ENCODE assay signal across 12 cellular contexts in genomic region chr1:157968951-157969350, GRCh38. TPM values are rescaled to one million over a fixed set of nuclear protein-coding genes. Genes with fewer than 3 reads are reported as not detected.
DNase-seq lines count a peak whose midpoint lies in the region; ATAC-seq and TF ChIP-seq lines count a peak whose summit lies in the region.
"Had no signal": no experiment of that assay in that cellular context is flagged by ENCODE, and none has a peak within 500 bp of the region (broad histone marks: within the 10 kb centered on the region; RNA-seq: fewer than 3 reads in every experiment).

No MANE protein-coding gene starts in this region.

- H3K4me3 ChIP-seq in A673 (ENCODE audit: low read depth, low read length, poor library complexity, severe bottlenecking) (no peak overlapping the region), HEK293 (ENCODE audit: low read depth, low read length) (no peak overlapping the region), astrocyte of the cerebellum (ENCODE audit: low read depth, low read length) (no peak overlapping the region)

- intact Hi-C loops in A673 (cut with micrococcal nuclease; ENCODE audit: unreplicated experiment) = loop anchor here (1.0 to 10.0 kb wide), 7 partner anchors 13 to 1036 kb away; partner anchors contain the start of genes CD1B and IFI16

- no peaks in the 10 kb centered on the region for H3K9me3 Mint-ChIP-seq in activated naive CD4-positive, alpha-beta T cell treated with anti-CD3 and anti-CD28 coated beads, Interleukin-2, amount 50 U/mL, for 72 hours
- H3K9me3 Mint-ChIP-seq: effector memory CD8-positive, alpha-beta T cell had no signal

- H3K9me3 ChIP-seq in A673 (ENCODE audit: low read depth, low read length, poor library complexity, severe bottlenecking) = peaks cover 4% of the 10 kb centered on the region
- H3K9me3 ChIP-seq in HEK293 (ENCODE audit: control insufficient read depth, insufficient read depth, low read depth, low read length) = no peaks in the 10 kb centered on the region

- DNase-seq in A673 (ENCODE audit: low spot score) (peak; percentile 73), astrocyte of the cerebellum (ENCODE audit: low read depth) (peak; percentile 64), hepatic stellate cell (ENCODE audit: low spot score) (peak; percentile 58), NAMALWA (ENCODE audit: low spot score) (no peak)
- no peak for DNase-seq in activated naive CD4-positive, alpha-beta T cell treated with anti-CD3 and anti-CD28 coated beads, Interleukin-2, amount 50 U/mL, for 72 hours (ENCODE audit: low spot score in 2 of 2)
- DNase-seq: activated effector memory CD4-positive, alpha-beta T cell treated with Interleukin-2 at 50 U/mL for 16 hours; effector memory CD8-positive, alpha-beta T cell; left ventricle myocardium superior had no signal

- no peak for ATAC-seq in activated naive CD4-positive, alpha-beta T cell treated with anti-CD3 and anti-CD28 coated beads, Interleukin-2, amount 50 U/mL, for 72 hours
- no peak for ATAC-seq in GM19455 (IDR thresholded peaks at IDR 0.05; ENCODE audit: unreplicated experiment)
- ATAC-seq in GM19351 (IDR thresholded peaks at IDR 0.05; ENCODE audit: unreplicated experiment) = no peak
- ATAC-seq: effector memory CD8-positive, alpha-beta T cell had no signal

- H3K27ac ChIP-seq in A673 (ENCODE audit: low read depth, low read length, poor library complexity, severe bottlenecking) (peak overlapping the region; percentile 92), HEK293 (ENCODE audit: extremely low read depth, low read depth, low read length) (no peak overlapping the region)

- in situ Hi-C loops in astrocyte of the cerebellum (cut with HindIII; ENCODE audit: low sequenced_read_pairs) = loop anchor here (25.0 kb wide), 1 partner anchor 1043 kb away; the partner anchor contains the start of gene IFI16

- CTCF ChIA-PET in A673 (lab: Charles Lee) (interaction anchor here (0.9 to 3.1 kb wide), 5 partner anchors 13 to 156 kb away, joined by 4 to 27 read pairs (median 16); no protein-coding TSS in a partner anchor), HEK293 (lab: Yijun Ruan, JAX) (interaction anchor here (0.6 to 18.5 kb wide), 23 partner anchors 8 to 598 kb away, joined by 3 to 805 read pairs (median 4); partner anchors contain the start of gene KIRREL1)

- no peak for TF ChIP-seq CTCF in A673 (conservative IDR thresholded peaks at IDR 0.05; ENCODE audit: low read depth, low read length)
- TF ChIP-seq CTCF in HEK293 (tag by site-specific recombination; IDR thresholded peaks at IDR 0.05) = no peak
- no peak for TF ChIP-seq CTCF in astrocyte of the cerebellum (IDR thresholded peaks at IDR 0.05; ENCODE audit: low read depth, low read length, missing control alignments)

- H3K27me3 ChIP-seq in A673 (replicated peaks; ENCODE audit: insufficient read depth, low read depth, low read length, poor library complexity) = no peaks in the 10 kb centered on the region

- no peaks in the 10 kb centered on the region for H3K36me3 Mint-ChIP-seq in activated naive CD4-positive, alpha-beta T cell treated with anti-CD3 and anti-CD28 coated beads, Interleukin-2, amount 50 U/mL, for 72 hours

- POLR2A ChIA-PET in A673 (lab: Charles Lee; ENCODE audit: low non-redundant PET) = interaction anchor here (0.8 kb wide), 1 partner anchor 13 kb away, joined by 3 read pairs; no protein-coding TSS in a partner anchor
- POLR2A ChIA-PET in HEK293 (lab: Yijun Ruan, JAX) = no interaction called here

- H3K27ac Mint-ChIP-seq in activated naive CD4-positive, alpha-beta T cell treated with anti-CD3 and anti-CD28 coated beads, Interleukin-2, amount 50 U/mL, for 72 hours = no peak overlapping the region
- H3K27ac Mint-ChIP-seq: effector memory CD8-positive, alpha-beta T cell; WTC11 had no signal

- peaks cover 65% of the 10 kb centered on the region for H3K4me1 ChIP-seq in A673 (ENCODE audit: insufficient read depth, low read length, poor library complexity, severe bottlenecking)
- no peaks in the 10 kb centered on the region for H3K4me1 ChIP-seq in HEK293 (ENCODE audit: control insufficient read depth, insufficient read depth, low read length)

- no peaks in the 10 kb centered on the region for H3K36me3 ChIP-seq in A673 (ENCODE audit: insufficient read depth, low read length, poor library complexity, severe bottlenecking)
- no peaks in the 10 kb centered on the region for H3K36me3 ChIP-seq in HEK293 (ENCODE audit: control insufficient read depth in 2 of 2, insufficient read depth in 1 of 2, low read length in 2 of 2)

- BruUV-seq in A673 (replicated peaks; lab: Mats Ljungman, UMichigan) = TSS peak; percentile 78

TF ChIP-seq in HEK293, 187 proteins besides CTCF, POLR2A, EP300 and RAD21:
- TF ChIP-seq ZNF404 (tag by site-specific recombination; IDR thresholded peaks at IDR 0.05) (no peak), ZBTB17 (tag by site-specific recombination; IDR thresholded peaks at IDR 0.05) (peak; percentile 26; the same call in 1 of the 2 replicates), ZNF394 (tag by site-specific recombination; IDR thresholded peaks at IDR 0.05; ENCODE audit: borderline replicate concordance) (no peak), ZNF624 (tag by site-specific recombination; IDR thresholded peaks at IDR 0.05) (no peak), SP7 (tag by site-specific recombination; IDR thresholded peaks at IDR 0.05) (no peak)

RNA-seq across cellular contexts. Expression of gene KIRREL1, which starts 24.5 kb away (rescaled TPM):
- total RNA-seq in A673 (2021) = 187 and 211 TPM in 2 replicates
- under 1 TPM in 1 of 2 donors, not detected in 1; 0.08 TPM for total RNA-seq in activated naive CD4-positive, alpha-beta T cell treated with anti-CD3 and anti-CD28 coated beads, Interleukin-2, amount 50 U/mL, for 72 hours

Comparison
In these comparisons a context has a peak if more than half of its experiments do, and no peak if none do; other contexts are left out.
1. DNase-seq: peak in A673 (single experiment), astrocyte of the cerebellum (single experiment) and hepatic stellate cell (single experiment); none in activated naive CD4-positive, alpha-beta T cell treated with anti-CD3 and anti-CD28 coated beads, Interleukin-2, amount 50 U/mL, for 72 hours (0 of 2) and NAMALWA (single experiment).
2. RNA of gene KIRREL1, which starts 24.5 kb away (total RNA-seq): 187 to 211 TPM in A673; 0.08 TPM in activated naive CD4-positive, alpha-beta T cell treated with anti-CD3 and anti-CD28 coated beads, Interleukin-2, amount 50 U/mL, for 72 hours; every median in the first group is over 100 times any median in the second.